8 cellular contexts compared by ENCODE assay signal in the genomic region with DNA sequence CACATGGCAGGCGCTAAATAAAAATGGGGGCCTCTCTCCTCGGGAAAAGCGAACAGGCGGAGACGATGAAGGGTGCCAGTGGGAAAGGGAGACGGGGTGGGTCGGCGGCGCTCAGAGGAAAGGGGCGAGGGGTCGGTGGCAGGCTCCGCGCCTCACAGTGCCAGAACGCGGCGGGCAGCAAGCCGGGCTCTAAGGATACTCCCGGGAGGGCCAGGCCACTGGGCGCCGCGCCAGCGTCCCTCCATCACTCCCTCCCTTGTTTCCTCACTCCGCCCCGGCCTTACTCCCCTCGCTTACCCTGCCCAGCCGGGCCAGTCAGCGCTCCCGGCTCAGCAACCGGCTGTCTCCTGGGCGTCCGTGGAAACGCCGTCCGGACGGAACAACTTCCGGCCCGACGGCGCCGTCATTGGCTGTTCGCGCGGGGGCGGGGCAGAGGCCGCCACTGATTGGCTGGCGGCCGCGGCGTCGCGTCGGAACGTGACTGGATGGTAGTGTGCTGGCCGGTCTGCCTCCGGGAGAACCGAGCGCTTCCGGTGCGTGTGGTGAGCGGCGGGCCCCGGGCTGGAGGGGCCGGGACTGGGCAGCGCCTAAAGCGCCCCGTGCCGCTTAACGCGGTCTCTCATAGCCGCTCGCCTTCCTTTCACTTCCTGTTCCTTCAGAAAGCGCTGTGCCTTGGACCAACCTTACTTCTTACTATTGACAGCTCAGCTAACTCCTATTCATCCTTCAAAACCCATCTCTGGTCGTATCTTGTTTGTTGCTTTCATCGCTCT. TPM values are rescaled to one million over a fixed set of nuclear protein-coding genes. Genes with fewer than 3 reads are reported as not detected.
DNase-seq lines count a peak whose midpoint lies in the region; ATAC-seq and TF ChIP-seq lines count a peak whose summit lies in the region.

A gene (plus strand): TSS at position 523 of the 773 bp plus-strand sequence.

- H3K27ac Mint-ChIP-seq in activated naive CD4-positive, alpha-beta T cell treated with anti-CD3 and anti-CD28 coated beads, Interleukin-2, amount 10 ng/mL, durations not matched to agents 7 days and 5 days: peak within 1 kb of the TSS; percentile 99

- peak within 1 kb of the TSS; percentile 96 for H3K4me3 Mint-ChIP-seq in activated naive CD4-positive, alpha-beta T cell treated with anti-CD3 and anti-CD28 coated beads, Interleukin-2, amount 10 ng/mL, durations not matched to agents 7 days and 5 days

- TF ChIP-seq CTCF in GM06990 (IDR thresholded peaks at IDR 0.05; ENCODE audit: insufficient read depth, low read length, poor library complexity, severe bottlenecking) (no peak), NB4 (IDR thresholded peaks at IDR 0.05; ENCODE audit: low read depth, low read length) (no peak)

- TF ChIP-seq POLR2A in NB4 (IDR thresholded peaks at IDR 0.05; ENCODE audit: extremely low read depth, insufficient read length): peak; percentile 48

- H3K9me3 Mint-ChIP-seq in activated naive CD4-positive, alpha-beta T cell treated with anti-CD3 and anti-CD28 coated beads, Interleukin-2, amount 10 ng/mL, durations not matched to agents 7 days and 5 days: no peaks in the 10 kb centered on the region

- peak within 1 kb of the TSS; percentile 61 for H3K27ac ChIP-seq in temporal lobe (ENCODE audit: low read depth, low read length)

- H3K36me3 ChIP-seq in GM06990 (ENCODE audit: control insufficient read depth, insufficient read depth, low read length): no peaks in the 10 kb centered on the region; the same call in 1 of the 2 replicates

- peak; percentile 76 for ATAC-seq in HG02571 (IDR thresholded peaks at IDR 0.05; ENCODE audit: unreplicated experiment)

- DNase-seq in GM06990 (ENCODE audit: extremely low read depth, insufficient read length) (peak; percentile 98), NB4 (ENCODE audit: low read depth) (peak; percentile 97), SK-N-DZ (ENCODE audit: low spot score) (peak; percentile 84), germinal center (ENCODE audit: low spot score) (peak; percentile 91), occipital lobe (lab: John Stamatoyannopoulos, UW) (peak; percentile 88)
- peak; percentile 94 for DNase-seq in activated naive CD4-positive, alpha-beta T cell treated with anti-CD3 and anti-CD28 coated beads, Interleukin-2, amount 10 ng/mL, durations not matched to agents 7 days and 5 days

- no peaks in the 10 kb centered on the region for H3K27me3 ChIP-seq in GM06990 (replicated peaks; ENCODE audit: control insufficient read depth, insufficient read depth, low read length)

- H3K4me1 Mint-ChIP-seq in activated naive CD4-positive, alpha-beta T cell treated with anti-CD3 and anti-CD28 coated beads, Interleukin-2, amount 10 ng/mL, durations not matched to agents 7 days and 5 days: peaks cover 53% of the 10 kb centered on the region

- H3K27me3 Mint-ChIP-seq in activated naive CD4-positive, alpha-beta T cell treated with anti-CD3 and anti-CD28 coated beads, Interleukin-2, amount 10 ng/mL, durations not matched to agents 7 days and 5 days: no peaks in the 10 kb centered on the region

- peaks cover 30% of the 10 kb centered on the region for H3K36me3 Mint-ChIP-seq in activated naive CD4-positive, alpha-beta T cell treated with anti-CD3 and anti-CD28 coated beads, Interleukin-2, amount 10 ng/mL, durations not matched to agents 7 days and 5 days

- CTCF ChIA-PET in activated naive CD4-positive, alpha-beta T cell treated with anti-CD3 and anti-CD28 coated beads, Interleukin-2, amount 10 ng/mL, durations not matched to agents 7 days and 5 days (lab: Charles Lee): interaction anchor here (0.9 to 1.8 kb wide), 4 partner anchors 73 to 269 kb away, joined by 4 to 13 read pairs (median 4); no protein-coding TSS in a partner anchor

- H3K4me3 ChIP-seq in GM06990 (replicated peaks; ENCODE audit: low read depth, low read length): peak within 1 kb of the TSS; percentile 79
- H3K4me3 ChIP-seq in NB4 (ENCODE audit: low read depth, low read length): peak within 1 kb of the TSS; percentile 97

RNA-seq across cellular contexts. Expression of the gene that starts here (rescaled TPM):
- 5.9 and 6.5 TPM in 2 replicates for polyA plus RNA-seq in SK-N-DZ (2014; cell fraction: cytosol; rRNA removed)
- polyA plus RNA-seq in SK-N-DZ (2014; cell fraction: nucleus; rRNA removed): 3.8 TPM in 2 replicates
- 16.5 TPM for total RNA-seq in occipital lobe
- 10.6 TPM for total RNA-seq in temporal lobe

Comparison
In these comparisons a context has a peak if more than half of its experiments do, and no peak if none do; other contexts are left out.
1. Peak in every context shown above with its lines: DNase-seq, ATAC-seq, H3K4me3 ChIP-seq and H3K27ac ChIP-seq.